In genomic region chr10:90871761-90872647, GRCh38 we compare ENCODE assay signal across 8 cellular contexts. TPM values are rescaled to one million over a fixed set of nuclear protein-coding genes. Genes with fewer than 3 reads are reported as not detected.
DNase-seq lines count a peak whose midpoint lies in the region; ATAC-seq lines count a peak whose summit lies in the region.

Gene RPP30, plus strand, starts transcription at chr10:90871974. Its CDS starts 13 bp downstream, at chr10:90871987.

- H3K27me3 Mint-ChIP-seq in activated CD4-positive, alpha-beta T cell treated with anti-CD3 and anti-CD28 coated beads, Interleukin-2, amount 10 ng/mL, durations not matched to agents 7 days and 5 days, result peaks cover 26% of the 10 kb centered on the region

- intact Hi-C loops in left colon (cut with DNase I, micrococcal nuclease), result no loop called here

- H3K4me1 Mint-ChIP-seq in activated CD4-positive, alpha-beta T cell treated with anti-CD3 and anti-CD28 coated beads, Interleukin-2, amount 10 ng/mL, durations not matched to agents 7 days and 5 days, result peaks cover 38% of the 10 kb centered on the region

- H3K9me3 Mint-ChIP-seq in activated CD4-positive, alpha-beta T cell treated with anti-CD3 and anti-CD28 coated beads, Interleukin-2, amount 10 ng/mL, durations not matched to agents 7 days and 5 days, result peaks cover 6% of the 10 kb centered on the region

- CTCF ChIA-PET in activated CD4-positive, alpha-beta T cell treated with anti-CD3 and anti-CD28 coated beads, Interleukin-2, amount 10 ng/mL, durations not matched to agents 7 days and 5 days (lab: Charles Lee), result interaction anchor here (1.0 to 1.5 kb wide), 6 partner anchors 14 to 379 kb away, joined by 3 to 4 read pairs (median 4); partner anchors contain the start of gene HTR7

- DNase-seq in AML-193 (lab: John Stamatoyannopoulos, UW) (peak; percentile 59 to 62), NCI-H524 treated with DMSO at 0.1 percent for 48 hours (lab: John Stamatoyannopoulos, UW) (peak; percentile 10), cortex of kidney (lab: John Stamatoyannopoulos, UW) (peak; percentile 56), left colon (peak; percentile 79 to 89)
- DNase-seq in activated CD4-positive, alpha-beta T cell treated with anti-CD3 and anti-CD28 coated beads, Interleukin-2, amount 10 ng/mL, durations not matched to agents 7 days and 5 days, result peak; percentile 86
- peak; percentile 66 for DNase-seq in stimulated activated CD4-positive, alpha-beta T cell treated with anti-CD3 and anti-CD28 coated beads, Interleukin-2, amount 100 ng/mL, for 4 hours (ENCODE audit: low read depth)

- peak within 1 kb of the TSS; percentile 97 for H3K4me3 Mint-ChIP-seq in activated CD4-positive, alpha-beta T cell treated with anti-CD3 and anti-CD28 coated beads, Interleukin-2, amount 10 ng/mL, durations not matched to agents 7 days and 5 days

- POLR2A ChIA-PET in activated CD4-positive, alpha-beta T cell treated with anti-CD3 and anti-CD28 coated beads, Interleukin-2, amount 10 ng/mL, durations not matched to agents 7 days and 5 days (lab: Charles Lee), result interaction anchor here (0.6 kb wide), 1 partner anchor 398 kb away, joined by 9 read pairs; no protein-coding TSS in a partner anchor

- peak; percentile 99 for ATAC-seq in GM19035 (IDR thresholded peaks at IDR 0.05; ENCODE audit: unreplicated experiment)
- peak; percentile 97 for ATAC-seq in HG03342 (IDR thresholded peaks at IDR 0.05; ENCODE audit: unreplicated experiment)
- peak; percentile 99 for ATAC-seq in left colon

- peaks cover 11% of the 10 kb centered on the region for H3K36me3 Mint-ChIP-seq in activated CD4-positive, alpha-beta T cell treated with anti-CD3 and anti-CD28 coated beads, Interleukin-2, amount 10 ng/mL, durations not matched to agents 7 days and 5 days (ENCODE audit: low read depth)

- peak within 1 kb of the TSS; percentile 94 for H3K27ac Mint-ChIP-seq in activated CD4-positive, alpha-beta T cell treated with anti-CD3 and anti-CD28 coated beads, Interleukin-2, amount 10 ng/mL, durations not matched to agents 7 days and 5 days

RNA-seq across cellular contexts. Expression of gene RPP30, which starts in this region (rescaled TPM):
- total RNA-seq in activated CD4-positive, alpha-beta T cell treated with anti-CD3 and anti-CD28 coated beads, Interleukin-2, amount 10 ng/mL, durations not matched to agents 7 days and 5 days, result 10 to 100 TPM; 48.9 to 60.2 TPM
- total RNA-seq in left colon, result 10 to 100 TPM; 19.4 to 20.4 TPM

Comparison
In these comparisons a context has a peak if more than half of its experiments do, and no peak if none do; other contexts are left out.
1. Peak in every context shown above with its lines: DNase-seq and ATAC-seq.
2. DNase-seq: peak in every context shown above with its lines; median percentile 86 in activated CD4-positive, alpha-beta T cell treated with anti-CD3 and anti-CD28 coated beads, Interleukin-2, amount 10 ng/mL, durations not matched to agents 7 days and 5 days; 84 in left colon; 66 in stimulated activated CD4-positive, alpha-beta T cell treated with anti-CD3 and anti-CD28 coated beads, Interleukin-2, amount 100 ng/mL, for 4 hours; 60 in AML-193; 56 in cortex of kidney; 10 in NCI-H524 treated with DMSO at 0.1 percent for 48 hours.